15 cellular contexts compared by ENCODE assay signal in the genomic region with DNA sequence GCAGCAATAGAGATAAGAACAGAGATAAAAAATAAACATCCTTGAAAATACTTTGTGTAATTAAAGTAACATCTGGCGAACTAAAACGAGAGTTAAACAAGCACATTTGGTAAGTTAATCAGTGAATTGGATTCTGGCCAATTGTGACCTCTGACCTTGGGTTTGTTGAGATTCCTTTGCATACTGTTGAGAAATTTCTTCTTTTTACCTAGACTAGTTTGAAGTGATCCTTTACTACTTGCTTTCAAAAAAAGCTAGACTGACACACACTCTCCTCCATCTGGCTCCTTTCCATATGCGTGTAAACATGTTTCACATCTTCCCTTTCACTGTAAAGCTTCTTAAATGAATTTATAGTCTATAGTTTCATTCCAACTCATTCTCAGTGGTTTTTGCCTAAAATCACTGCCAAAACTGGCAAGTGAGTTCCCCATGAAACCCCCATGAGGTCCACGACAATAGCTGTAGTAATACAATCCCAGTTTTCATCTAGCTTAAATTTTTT. TPM values are rescaled to one million over a fixed set of nuclear protein-coding genes. Genes with fewer than 3 reads are reported as not detected.
DNase-seq lines count a peak whose midpoint lies in the region; ATAC-seq and TF ChIP-seq lines count a peak whose summit lies in the region.
"Had no signal": no experiment of that assay in that cellular context is flagged by ENCODE, and none has a peak within 500 bp of the region (broad histone marks: within the 10 kb centered on the region; RNA-seq: fewer than 3 reads in every experiment).

No MANE protein-coding gene starts in this region.

- no peaks in the 10 kb centered on the region for H3K27me3 ChIP-seq in right lobe of liver
- no peaks in the 10 kb centered on the region for H3K27me3 ChIP-seq in upper lobe of left lung
- H3K27me3 ChIP-seq: cardiac muscle cell, neutrophil had no signal

- H3K36me3 ChIP-seq in right lobe of liver (no peaks in the 10 kb centered on the region), upper lobe of left lung (no peaks in the 10 kb centered on the region)
- H3K36me3 ChIP-seq: cardiac muscle cell, neutrophil had no signal

- TF ChIP-seq CTCF in choroid plexus epithelial cell (conservative IDR thresholded peaks at IDR 0.05; ENCODE audit: low read depth, low read length) (no peak), right lobe of liver (IDR thresholded peaks at IDR 0.05) (no peak), upper lobe of left lung (IDR thresholded peaks at IDR 0.05) (no peak)

- no peak for TF ChIP-seq POLR2A in right lobe of liver (IDR thresholded peaks at IDR 0.05)
- no peak for TF ChIP-seq POLR2A in upper lobe of left lung (IDR thresholded peaks at IDR 0.05)

- ATAC-seq in GM19023 (IDR thresholded peaks at IDR 0.05; ENCODE audit: unreplicated experiment), result peak; percentile 49
- ATAC-seq in HG02938 (IDR thresholded peaks at IDR 0.05; ENCODE audit: unreplicated experiment), result peak; percentile 59
- ATAC-seq in right lobe of liver, result no peak
- no peak for ATAC-seq in upper lobe of left lung (ENCODE audit: low FRiP score in 2 of 2)
- ATAC-seq: left lobe of liver had no signal

- 45% methylated on average over 4 of the region's 4 CpGs for WGBS in right lobe of liver (ENCODE audit: insufficient coverage, low coverage, low lambda C conversion rate, missing lambda C conversion rate)
- 37 to 39% methylated on average over 4 of the region's 4 CpGs for WGBS in upper lobe of left lung, 2 donors

- H3K4me1 ChIP-seq in right lobe of liver, result peaks cover 0 to 2% (median 0%) of the 10 kb centered on the region in 4 donors
- peaks cover 0 to 6% (median 2%) of the 10 kb centered on the region in 4 donors for H3K4me1 ChIP-seq in upper lobe of left lung

- H3K9me3 ChIP-seq in right lobe of liver (no peaks in the 10 kb centered on the region), upper lobe of left lung (no peaks in the 10 kb centered on the region)
- H3K9me3 ChIP-seq: neutrophil had no signal

- no peak for TF ChIP-seq EP300 in upper lobe of left lung (IDR thresholded peaks at IDR 0.05)

- DNase-seq in DMS 273 treated with DMSO at 0.1 percent for 48 hours (lab: John Stamatoyannopoulos, UW) (peak; percentile 11), choroid plexus epithelial cell (ENCODE audit: low read depth) (peak; percentile 88), GF-D8 (lab: John Stamatoyannopoulos, UW) (no peak), right lobe of liver (no peak), upper lobe of left lung (no peak), NCI-H1436 treated with DMSO at 0.1 percent for 48 hours (lab: John Stamatoyannopoulos, UW) (no peak)
- DNase-seq: activated CD4-positive, alpha-beta T cell treated with anti-CD3 and anti-CD28 coated beads, Interleukin-2, amount 10 ng/mL, durations not matched to agents 24 days and 14 days; NCI-H1105 treated with DMSO at 0.1 percent for 48 hours; NCI-H774; stimulated activated CD8-positive, alpha-beta memory T cell treated with anti-CD3 and anti-CD28 coated beads, Interleukin-4, amount 100 ng/mL, for 48 hours had no signal

- H3K4me3 ChIP-seq in choroid plexus epithelial cell (ENCODE audit: low read depth, low read length) (no peak overlapping the region), right lobe of liver (no peak overlapping the region), upper lobe of left lung (no peak overlapping the region)
- H3K4me3 ChIP-seq: cardiac muscle cell had no signal

- no peak overlapping the region for H3K27ac ChIP-seq in right lobe of liver
- H3K27ac ChIP-seq in upper lobe of left lung, result no peak overlapping the region
- H3K27ac ChIP-seq: cardiac muscle cell, neutrophil had no signal

- intact Hi-C loops in right lobe of liver (cut with DNase I), result no loop called here

RNA-seq across cellular contexts. Expression of a gene that starts 17.3 kb away (rescaled TPM):
- total RNA-seq in right lobe of liver, result 10 to 100 TPM; 27.3 to 66.0 (median 57.3) TPM
- total RNA-seq in upper lobe of left lung, result 10 to 100 TPM; 19.9 to 40.9 (median 27.5) TPM

Comparison
In these comparisons a context has a peak if more than half of its experiments do, and no peak if none do; other contexts are left out.
1. DNase-seq: peak in DMS 273 treated with DMSO at 0.1 percent for 48 hours (single experiment) and choroid plexus epithelial cell (single experiment); none in GF-D8 (single experiment), right lobe of liver (0 of 3), upper lobe of left lung (0 of 2) and NCI-H1436 treated with DMSO at 0.1 percent for 48 hours (single experiment).
2. ATAC-seq: peak in GM19023 (single experiment) and HG02938 (single experiment); none in right lobe of liver (0 of 4) and upper lobe of left lung (0 of 2).